ENCODE assay signal across 7 cellular contexts in genomic region chr2:109510136-109511028, GRCh38.
DNase-seq lines count a peak whose midpoint lies in the region; ATAC-seq and TF ChIP-seq lines count a peak whose summit lies in the region.

No MANE protein-coding gene starts in this region.

- H3K27me3 ChIP-seq in foreskin keratinocyte (peaks cover 2% of the 10 kb centered on the region), thyroid gland (no peaks in the 10 kb centered on the region)

- no peak overlapping the region for H3K4me3 Mint-ChIP-seq in activated T-helper 2 cell treated with anti-CD3 and anti-CD28 coated beads, Interferon-gamma antibody, Interleukin-2, Interleukin-4, amounts not matched to agents 10 μg/mL and 5 μg/mL and 100 μg/mL, durations not matched to agents 14 hours and 24 hours and 36 hours (ENCODE audit: low read depth)

- intact Hi-C loops in activated T-helper 2 cell treated with anti-CD3 and anti-CD28 coated beads, Interferon-gamma antibody, Interleukin-2, Interleukin-4, amounts not matched to agents 10 μg/mL and 5 μg/mL and 100 μg/mL, durations not matched to agents 14 hours and 24 hours and 36 hours (cut with micrococcal nuclease), result loop anchor here (1.0 kb wide), 1 partner anchor 382 kb away; no protein-coding TSS in a partner anchor
- intact Hi-C loops in thyroid gland (cut with DNase I), result no loop called here

- H3K9me3 Mint-ChIP-seq in activated T-helper 2 cell treated with anti-CD3 and anti-CD28 coated beads, Interferon-gamma antibody, Interleukin-2, Interleukin-4, amounts not matched to agents 10 μg/mL and 5 μg/mL and 100 μg/mL, durations not matched to agents 14 hours and 24 hours and 36 hours, result no peaks in the 10 kb centered on the region

- no peak overlapping the region for H3K27ac Mint-ChIP-seq in activated T-helper 2 cell treated with anti-CD3 and anti-CD28 coated beads, Interferon-gamma antibody, Interleukin-2, Interleukin-4, amounts not matched to agents 10 μg/mL and 5 μg/mL and 100 μg/mL, durations not matched to agents 14 hours and 24 hours and 36 hours

- TF ChIP-seq CTCF in GM12864 (IDR thresholded peaks at IDR 0.05; ENCODE audit: low read depth, low read length, missing control alignments) (peak; percentile 98), foreskin keratinocyte (conservative IDR thresholded peaks at IDR 0.05) (peak; percentile 91), omental fat pad (IDR thresholded peaks at IDR 0.05) (peak in 1 of 3 donors; percentile 77), thyroid gland (IDR thresholded peaks at IDR 0.05) (peak; percentile 65 to 98 (median 92))

- peaks cover 4% of the 10 kb centered on the region for H3K27me3 Mint-ChIP-seq in activated T-helper 2 cell treated with anti-CD3 and anti-CD28 coated beads, Interferon-gamma antibody, Interleukin-2, Interleukin-4, amounts not matched to agents 10 μg/mL and 5 μg/mL and 100 μg/mL, durations not matched to agents 14 hours and 24 hours and 36 hours (ENCODE audit: low read depth)

- no peaks in the 10 kb centered on the region for H3K36me3 Mint-ChIP-seq in activated T-helper 2 cell treated with anti-CD3 and anti-CD28 coated beads, Interferon-gamma antibody, Interleukin-2, Interleukin-4, amounts not matched to agents 10 μg/mL and 5 μg/mL and 100 μg/mL, durations not matched to agents 14 hours and 24 hours and 36 hours (ENCODE audit: low read depth)

- H3K27ac ChIP-seq in foreskin keratinocyte, result no peak overlapping the region
- H3K27ac ChIP-seq in thyroid gland, result no peak overlapping the region

- H3K4me3 ChIP-seq in GM12864 (ENCODE audit: low read depth, low read length), result no peak overlapping the region
- no peak overlapping the region for H3K4me3 ChIP-seq in thyroid gland (replicated peaks in 1 of 3)

- 48 to 51% methylated on average over 17 of the region's 19 CpGs for WGBS in thyroid gland, 2 donors

- DNase-seq in GM12864 (ENCODE audit: low read depth) (peak; percentile 22), KBM-7 (peak; percentile 68), SHP77 treated with DMSO at 0.1 percent for 48 hours (lab: John Stamatoyannopoulos, UW) (peak; percentile 48), foreskin keratinocyte (peak in 1 of 2 donors; percentile 47), omental fat pad (ENCODE audit: low spot score) (peak; percentile 91), thyroid gland (peak; percentile 84 to 85)
- DNase-seq in activated T-helper 2 cell treated with anti-CD3 and anti-CD28 coated beads, Interferon-gamma antibody, Interleukin-2, Interleukin-4, amounts not matched to agents 10 μg/mL and 5 μg/mL and 100 μg/mL, durations not matched to agents 14 hours and 24 hours and 36 hours (ENCODE audit: low spot score), result peak; percentile 61

- no peaks in the 10 kb centered on the region for H3K36me3 ChIP-seq in thyroid gland

- in situ Hi-C loops in KBM-7 (cut with MboI; ENCODE audit: low pct_unique_long_range_greater_than_20kb, low sequenced_read_pairs), result loop anchor here (25.0 kb wide), 1 partner anchor 373 kb away; the partner anchor contains the start of gene SH3RF3

- no peak for TF ChIP-seq POLR2A in thyroid gland (IDR thresholded peaks at IDR 0.05)

- H3K4me1 ChIP-seq in foreskin keratinocyte (no peaks in the 10 kb centered on the region), thyroid gland (peaks cover 0 to 6% of the 10 kb centered on the region in 2 donors)

- ATAC-seq in foreskin keratinocyte (peak; percentile 38), omental fat pad (ENCODE audit: low FRiP score) (peak; percentile 53)

- H3K9me3 ChIP-seq in thyroid gland, result no peaks in the 10 kb centered on the region

- H3K4me1 Mint-ChIP-seq in activated T-helper 2 cell treated with anti-CD3 and anti-CD28 coated beads, Interferon-gamma antibody, Interleukin-2, Interleukin-4, amounts not matched to agents 10 μg/mL and 5 μg/mL and 100 μg/mL, durations not matched to agents 14 hours and 24 hours and 36 hours (ENCODE audit: low read depth), result no peaks in the 10 kb centered on the region
